In genomic region chrX:78366576-78366975, GRCh38 we compare ENCODE assay signal across 9 cellular contexts. TPM values are rescaled to one million over a fixed set of nuclear protein-coding genes. Genes with fewer than 3 reads are reported as not detected.
"Had no signal": no experiment of that assay in that cellular context is flagged by ENCODE, and none has a peak within 500 bp of the region (broad histone marks: within the 10 kb centered on the region; RNA-seq: fewer than 3 reads in every experiment).

No MANE protein-coding gene starts in this region.

- DNase-seq: H9, HCEC 1CT, IMR-90, KG1 had no signal

- H2AFZ ChIP-seq: GM23338 had no signal

- H3K4me2 ChIP-seq: GM23338 had no signal

- H3K4me1 Mint-ChIP-seq: GM23338, H9 had no signal

- H3K27ac Mint-ChIP-seq: GM23338, H9 had no signal

- H3K4me3 Mint-ChIP-seq: GM23338, H9 had no signal

- ATAC-seq: GM23338, K562 had no signal

- FAIRE-seq: H54, HTR-8/SVneo, K562 had no signal

- H3K4me3 ChIP-seq: GM23338, K562 had no signal

RNA-seq across cellular contexts. Expression of gene CYSLTR1, which starts 39.2 kb away (rescaled TPM):
- total RNA-seq: GM23338, H9, HT-29, IMR-90 had no signal
- polyA plus RNA-seq: GM23338, IMR-90, K562 had no signal
